In the genomic region with DNA sequence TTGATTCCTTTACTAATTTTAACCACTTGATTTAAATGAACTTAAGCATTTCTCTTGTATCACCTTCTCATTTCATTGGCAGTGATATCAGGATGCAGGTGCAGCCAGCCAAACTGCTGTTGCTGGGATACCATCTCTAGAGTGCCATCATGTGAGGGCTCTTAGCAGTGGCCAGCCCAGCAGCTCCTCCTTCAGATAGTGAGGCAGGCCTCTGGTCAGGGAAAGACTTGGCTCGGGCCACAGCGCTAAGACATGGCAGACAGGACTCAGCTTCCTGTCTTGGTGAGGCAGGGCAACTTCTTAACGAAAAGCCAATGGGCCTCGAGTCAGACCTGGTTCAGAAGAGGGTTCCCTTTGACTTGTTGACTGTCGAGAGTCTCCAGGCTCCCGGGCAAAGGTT, we compare ENCODE assay signal across 20 cellular contexts. TPM values are rescaled to one million over a fixed set of nuclear protein-coding genes. Genes with fewer than 3 reads are reported as not detected.
DNase-seq lines count a peak whose midpoint lies in the region; ATAC-seq, FAIRE-seq and TF ChIP-seq lines count a peak whose summit lies in the region.
"Had no signal": no experiment of that assay in that cellular context is flagged by ENCODE, and none has a peak within 500 bp of the region (broad histone marks: within the 10 kb centered on the region; RNA-seq: fewer than 3 reads in every experiment).

No MANE protein-coding gene starts in this region.

- H3K36me3 ChIP-seq in right atrium auricular region: peaks cover 69% of the 10 kb centered on the region
- H3K36me3 ChIP-seq in aorta (ENCODE audit: control insufficient read depth in 1 of 2, insufficient read depth in 2 of 2, low read length in 1 of 2): peaks cover 0 to 10% of the 10 kb centered on the region in 2 donors
- peaks cover 0 to 100% (median 87%) of the 10 kb centered on the region in 6 donors for H3K36me3 ChIP-seq in spleen

- peak; percentile 56 for FAIRE-seq in islet of Langerhans (lab: Jason Lieb, UNC)
- FAIRE-seq: GM12891 had no signal

- ATAC-seq in Right ventricle myocardium superior (ENCODE audit: poor library complexity) (peak; percentile 68), aorta (ENCODE audit: low FRiP score) (peak; percentile 41)
- ATAC-seq: activated CD8-positive, alpha-beta memory T cell treated with anti-CD3 and anti-CD28 coated beads, Interleukin-2, amount 10 ng/mL, durations not matched to agents 7 days and 5 days had no signal

- H3K9me3 ChIP-seq in right atrium auricular region: no peaks in the 10 kb centered on the region
- H3K9me3 ChIP-seq in aorta (ENCODE audit: control insufficient read depth, low read length): no peaks in the 10 kb centered on the region
- no peaks in the 10 kb centered on the region for H3K9me3 ChIP-seq in spleen
- H3K9me3 ChIP-seq: adrenal gland had no signal

- no peak for TF ChIP-seq POLR2A in spleen (IDR thresholded peaks at IDR 0.05)

- intact Hi-C loops in Right ventricle myocardium superior (cut with DNase I): no loop called here
- intact Hi-C loops in aorta (cut with DNase I): no loop called here
- intact Hi-C loops in spleen (cut with DNase I; ENCODE audit: low total_unique reads): no loop called here

- WGBS in aorta, 2 donors: 89 to 99% methylated on average over 6 of the region's 6 CpGs
- 79 to 94% (median 91%) methylated on average over 5 to 6 of the region's 6 CpGs for WGBS in spleen, 5 donors

- DNase-seq in Right ventricle myocardium superior: peak; percentile 52
- no peak for DNase-seq in right atrium auricular region (ENCODE audit: low spot score)
- DNase-seq in NCI-H510A (lab: John Stamatoyannopoulos, UW): peak; percentile 43
- no peak for DNase-seq in aorta
- DNase-seq in T1000 (lab: John Stamatoyannopoulos, UW): no peak
- no peak for DNase-seq in spleen
- no peak for DNase-seq in middle frontal gyrus (ENCODE audit: extremely low spot score, low spot score)
- DNase-seq: activated CD4-positive, alpha-beta T cell treated with anti-CD3 and anti-CD28 coated beads for 4 hours; activated CD8-positive, alpha-beta memory T cell treated with anti-CD3 and anti-CD28 coated beads, Interleukin-2, amount 10 ng/mL, durations not matched to agents 7 days and 5 days; activated effector memory CD4-positive, alpha-beta T cell treated with anti-CD3 and anti-CD28 coated beads, Interleukin-2, amount 50 U/mL, for 16 hours; CD4-positive, CD25-positive, alpha-beta regulatory T cell; dorsolateral prefrontal cortex; foreskin fibroblast; NCI-H526; SW 1271 had no signal

- no peak overlapping the region for H3K4me3 ChIP-seq in right atrium auricular region
- no peak overlapping the region for H3K4me3 ChIP-seq in aorta (ENCODE audit: low read length in 2 of 2)
- H3K4me3 ChIP-seq in spleen: no peak overlapping the region
- H3K4me3 ChIP-seq: adrenal gland, dorsolateral prefrontal cortex, hepatocyte had no signal

- H3K27me3 ChIP-seq in right atrium auricular region (no peaks in the 10 kb centered on the region), aorta (ENCODE audit: control insufficient read depth in 1 of 2, insufficient read depth in 2 of 2, low read length in 1 of 2) (no peaks in the 10 kb centered on the region), spleen (replicated peaks in 1 of 7) (no peaks in the 10 kb centered on the region)
- H3K27me3 ChIP-seq: adrenal gland, dorsolateral prefrontal cortex, hepatocyte had no signal

- TF ChIP-seq CTCF in right atrium auricular region (IDR thresholded peaks at IDR 0.05) (no peak), spleen (IDR thresholded peaks at IDR 0.05 in 8 of 11, conservative IDR thresholded peaks at IDR 0.05 in 3 of 11) (no peak)

- no peaks in the 10 kb centered on the region for H3K4me1 ChIP-seq in right atrium auricular region
- no peaks in the 10 kb centered on the region for H3K4me1 ChIP-seq in aorta (ENCODE audit: control insufficient read depth in 1 of 2, insufficient read depth in 2 of 2, low read length in 2 of 2)
- H3K4me1 ChIP-seq in spleen: peaks cover 0 to 34% (median 5%) of the 10 kb centered on the region in 6 donors
- H3K4me1 ChIP-seq: adrenal gland had no signal

- H3K27ac ChIP-seq in right atrium auricular region: no peak overlapping the region
- no peak overlapping the region for H3K27ac ChIP-seq in aorta (ENCODE audit: low read depth in 1 of 2, low read length in 2 of 2)
- no peak overlapping the region for H3K27ac ChIP-seq in spleen
- H3K27ac ChIP-seq: adrenal gland, epithelial cell of prostate, hepatocyte had no signal

RNA-seq across cellular contexts. Expression of a gene that starts 50.0 kb away (rescaled TPM):
- total RNA-seq in Right ventricle myocardium superior (20.7 TPM), right atrium auricular region (10 to 100 TPM; 12.2 to 14.2 TPM), aorta (10 to 100 TPM; 15.0 to 15.5 TPM), spleen (10 to 100 TPM; 21.1 to 30.5 (median 25.0) TPM)
- polyA plus RNA-seq in aorta (1 to 10 TPM; 8.0 to 8.5 TPM), spleen (10 to 100 TPM; 10.2 to 20.3 (median 12.2) TPM)

RNA-seq across cellular contexts. Expression of a gene that starts 50.2 kb away (rescaled TPM):
- 8.8 TPM for total RNA-seq in Right ventricle myocardium superior
- 1 to 10 TPM; 7.0 to 8.2 TPM for total RNA-seq in right atrium auricular region
- 10 to 100 TPM in 1 of 2 donors, 1 to 10 TPM in 1; 3.6 to 10.3 TPM for total RNA-seq in aorta
- 10 to 100 TPM in 1 of 2 donors, 1 to 10 TPM in 1; 4.1 to 10.8 TPM for polyA plus RNA-seq in aorta
- total RNA-seq in spleen: 1 to 10 TPM; 1.8 to 4.3 (median 2.6) TPM
- polyA plus RNA-seq in spleen: 1 to 10 TPM; 1.0 to 1.7 (median 1.2) TPM

Comparison
In these comparisons a context has a peak if more than half of its experiments do, and no peak if none do; other contexts are left out.
1. DNase-seq: peak in Right ventricle myocardium superior (single experiment) and NCI-H510A (single experiment); none in right atrium auricular region (single experiment), aorta (0 of 2), T1000 (single experiment), spleen (single experiment) and middle frontal gyrus (single experiment).